In genomic region chr3:49722896-49723295, GRCh38 we compare ENCODE assay signal across 2 cellular contexts.
TF ChIP-seq lines count a peak whose summit lies in the region.

No MANE protein-coding gene starts in this region.

TF ChIP-seq in SK-N-SH, 30 proteins besides CTCF, POLR2A, EP300 and RAD21 (continued from another document):
- TF ChIP-seq USF2 (IDR thresholded peaks at IDR 0.05; ENCODE audit: borderline replicate concordance, low read depth, low read length) (no peak), ELF1 (IDR thresholded peaks at IDR 0.05) (no peak), RXRA (IDR thresholded peaks at IDR 0.05; ENCODE audit: borderline replicate concordance, low read depth) (no peak), FOXM1 (IDR thresholded peaks at IDR 0.05; ENCODE audit: low read depth) (no peak), MXI1 (IDR thresholded peaks at IDR 0.05; ENCODE audit: low read depth, low read length) (no peak), SMC3 (IDR thresholded peaks at IDR 0.05; ENCODE audit: low read depth, low read length) (no peak), EZH2phosphoT487 (IDR thresholded peaks at IDR 0.05; ENCODE audit: borderline replicate concordance, low read depth) (no peak), REST (IDR thresholded peaks at IDR 0.05; ENCODE audit: low read depth, low read length) (no peak), TEAD4 (IDR thresholded peaks at IDR 0.05; ENCODE audit: borderline replicate concordance, insufficient read depth) (no peak), PBX3 (IDR thresholded peaks at IDR 0.05) (no peak)

TF ChIP-seq in SK-N-SH treated with all-trans-retinoic acid at 6 μM for 48 hours, 23 proteins besides CTCF, POLR2A, EP300 and RAD21 (continued from another document):
- TF ChIP-seq TCF4 (CRISPR knock-in tag; IDR thresholded peaks at IDR 0.05; ENCODE audit: borderline replicate concordance): no peak
- no peak for TF ChIP-seq CSRNP3 (CRISPR knock-in tag; IDR thresholded peaks at IDR 0.05)
- TF ChIP-seq GLIS3 (CRISPR knock-in tag; IDR thresholded peaks at IDR 0.05): no peak
- TF ChIP-seq, protein P1, sequence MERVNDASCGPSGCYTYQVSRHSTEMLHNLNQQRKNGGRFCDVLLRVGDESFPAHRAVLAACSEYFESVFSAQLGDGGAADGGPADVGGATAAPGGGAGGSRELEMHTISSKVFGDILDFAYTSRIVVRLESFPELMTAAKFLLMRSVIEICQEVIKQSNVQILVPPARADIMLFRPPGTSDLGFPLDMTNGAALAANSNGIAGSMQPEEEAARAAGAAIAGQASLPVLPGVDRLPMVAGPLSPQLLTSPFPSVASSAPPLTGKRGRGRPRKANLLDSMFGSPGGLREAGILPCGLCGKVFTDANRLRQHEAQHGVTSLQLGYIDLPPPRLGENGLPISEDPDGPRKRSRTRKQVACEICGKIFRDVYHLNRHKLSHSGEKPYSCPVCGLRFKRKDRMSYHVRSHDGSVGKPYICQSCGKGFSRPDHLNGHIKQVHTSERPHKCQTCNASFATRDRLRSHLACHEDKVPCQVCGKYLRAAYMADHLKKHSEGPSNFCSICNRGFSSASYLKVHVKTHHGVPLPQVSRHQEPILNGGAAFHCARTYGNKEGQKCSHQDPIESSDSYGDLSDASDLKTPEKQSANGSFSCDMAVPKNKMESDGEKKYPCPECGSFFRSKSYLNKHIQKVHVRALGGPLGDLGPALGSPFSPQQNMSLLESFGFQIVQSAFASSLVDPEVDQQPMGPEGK (CRISPR knock-in tag; IDR thresholded peaks at IDR 0.05; ENCODE audit: borderline replicate concordance): no peak
- no peak for TF ChIP-seq TOX (CRISPR knock-in tag; IDR thresholded peaks at IDR 0.05; ENCODE audit: borderline replicate concordance)
